1 cellular context compared by ENCODE assay signal in the genomic region with DNA sequence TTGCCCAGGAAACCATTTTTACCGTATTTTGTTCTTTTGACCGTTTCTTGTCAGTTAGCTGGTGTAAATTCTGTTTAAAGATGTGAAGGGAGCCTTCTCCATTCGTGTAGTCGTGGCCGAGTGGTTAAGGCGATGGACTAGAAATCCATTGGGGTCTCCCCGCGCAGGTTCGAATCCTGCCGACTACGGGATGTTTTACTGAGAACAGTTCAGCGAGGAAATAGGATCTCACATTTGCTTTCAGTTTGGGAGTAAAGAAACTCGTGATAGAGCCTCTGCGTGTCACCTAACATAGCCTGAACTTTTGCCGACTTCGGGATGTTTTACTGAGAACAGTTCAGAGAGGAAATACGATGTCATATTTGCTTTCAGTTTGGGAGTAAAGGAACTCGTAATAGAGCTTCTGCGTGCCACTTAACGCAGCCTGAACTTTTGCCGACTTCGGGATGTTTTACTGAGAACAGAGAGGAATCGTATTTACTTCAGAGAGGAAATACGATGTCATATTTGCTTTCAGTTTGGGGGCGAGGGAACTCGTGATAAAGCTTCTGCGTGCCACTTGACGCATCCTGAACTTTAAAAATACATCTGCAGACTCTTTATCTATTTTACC.
A peak's percentile ranks its signal among the peaks of the same experiment; 100 is the strongest.
TF ChIP-seq lines count a peak whose summit lies in the region.

No MANE protein-coding gene starts in this region.

TF ChIP-seq in HepG2, 621 proteins besides CTCF, POLR2A, EP300 and RAD21 (continued from another document and continues in another):
- TF ChIP-seq HHEX (CRISPR knock-in tag; IDR thresholded peaks at IDR 0.05) (peak; percentile 28; the same call in 1 of the 2 replicates), JDP2 (CRISPR knock-in tag; IDR thresholded peaks at IDR 0.05; ENCODE audit: borderline replicate concordance) (no peak), ZNF430 (CRISPR knock-in tag; IDR thresholded peaks at IDR 0.05) (peak; percentile 59; the same call in 1 of the 2 replicates), ZNF782 (CRISPR knock-in tag; IDR thresholded peaks at IDR 0.05; ENCODE audit: borderline replicate concordance) (0 out of 2 replicates have a peak, but pooled peaks have one; percentile 0), HOXA3 (CRISPR knock-in tag; IDR thresholded peaks at IDR 0.05) (peak; percentile 57), YY1 (IDR thresholded peaks at IDR 0.05; ENCODE audit: insufficient read depth, insufficient replicate concordance, low read depth, low read length) (peak; percentile 64), EHMT2 (IDR thresholded peaks at IDR 0.05; ENCODE audit: borderline replicate concordance, low read depth, low read length) (peak; percentile 23; the same call in 1 of the 2 replicates), ZNF33B (CRISPR knock-in tag; IDR thresholded peaks at IDR 0.05) (no peak), HNF4A (CRISPR knock-in tag; IDR thresholded peaks at IDR 0.05) (peak; percentile 13; the same call in 1 of the 2 replicates), MEIS2 (CRISPR knock-in tag; IDR thresholded peaks at IDR 0.05) (peak; percentile 42; the same call in 1 of the 2 replicates), MIER3 (CRISPR knock-in tag; IDR thresholded peaks at IDR 0.05; ENCODE audit: borderline replicate concordance) (peak; percentile 71; the same call in 1 of the 2 replicates), GFI1 (CRISPR knock-in tag; IDR thresholded peaks at IDR 0.05; ENCODE audit: borderline replicate concordance) (0 out of 2 replicates have a peak, but pooled peaks have one; percentile 25), TEAD3 (CRISPR knock-in tag; optimal IDR thresholded peaks at IDR 0.05; ENCODE audit: borderline replicate concordance) (peak; percentile 23), PHF8 (CRISPR knock-in tag; IDR thresholded peaks at IDR 0.05) (peak; percentile 35; the same call in 1 of the 2 replicates), CBX5 (CRISPR knock-in tag; IDR thresholded peaks at IDR 0.05; ENCODE audit: borderline replicate concordance) (peak; percentile 71; the same call in 1 of the 2 replicates), TGIF2 (CRISPR knock-in tag; IDR thresholded peaks at IDR 0.05) (0 out of 2 replicates have a peak, but pooled peaks have one; percentile 63), ZSCAN9 (CRISPR knock-in tag; IDR thresholded peaks at IDR 0.05; ENCODE audit: borderline replicate concordance) (peak; percentile 83), ZNF20 (CRISPR knock-in tag; IDR thresholded peaks at IDR 0.05) (no peak), MXI1 (IDR thresholded peaks at IDR 0.05; ENCODE audit: borderline replicate concordance, low read depth, low read length) (0 out of 3 replicates have a peak, but pooled peaks have one; percentile 30), ZNF230 (CRISPR knock-in tag; IDR thresholded peaks at IDR 0.05) (peak; percentile 3; the same call in 1 of the 2 replicates), ZNF124 (CRISPR knock-in tag; IDR thresholded peaks at IDR 0.05) (peak; percentile 92), SSRP1 (CRISPR knock-in tag; IDR thresholded peaks at IDR 0.05) (peak; percentile 97), DMAP1 (CRISPR knock-in tag; IDR thresholded peaks at IDR 0.05) (0 out of 2 replicates have a peak, but pooled peaks have one; percentile 23), ZNF749 (CRISPR knock-in tag; IDR thresholded peaks at IDR 0.05; ENCODE audit: borderline replicate concordance) (no peak), MIXL1 (CRISPR knock-in tag; IDR thresholded peaks at IDR 0.05) (peak; percentile 45; the same call in 1 of the 2 replicates), SNRNP70 (IDR thresholded peaks at IDR 0.05; ENCODE audit: low read depth, low read length) (no peak), SKI (IDR thresholded peaks at IDR 0.05; ENCODE audit: partially characterized antibody) (peak; percentile 27), SAP130 (CRISPR knock-in tag; IDR thresholded peaks at IDR 0.05; ENCODE audit: low read depth) (peak; percentile 75), ZKSCAN8 (CRISPR knock-in tag; IDR thresholded peaks at IDR 0.05; ENCODE audit: borderline replicate concordance) (peak; percentile 83), ZSCAN29 (CRISPR knock-in tag; conservative IDR thresholded peaks at IDR 0.05) (0 out of 2 replicates have a peak, but pooled peaks have one; percentile 69), TSC22D2 (CRISPR knock-in tag; IDR thresholded peaks at IDR 0.05; ENCODE audit: borderline replicate concordance) (peak; percentile 59; the same call in 1 of the 2 replicates), ZNF3 (CRISPR knock-in tag; IDR thresholded peaks at IDR 0.05) (peak; percentile 55; the same call in 1 of the 2 replicates), ZMYM2 (CRISPR knock-in tag; IDR thresholded peaks at IDR 0.05) (peak; percentile 75; the same call in 1 of the 2 replicates), RXRA (CRISPR knock-in tag; IDR thresholded peaks at IDR 0.05) (no peak; the same call in 1 of the 2 replicates)
- TF ChIP-seq, protein P1, sequence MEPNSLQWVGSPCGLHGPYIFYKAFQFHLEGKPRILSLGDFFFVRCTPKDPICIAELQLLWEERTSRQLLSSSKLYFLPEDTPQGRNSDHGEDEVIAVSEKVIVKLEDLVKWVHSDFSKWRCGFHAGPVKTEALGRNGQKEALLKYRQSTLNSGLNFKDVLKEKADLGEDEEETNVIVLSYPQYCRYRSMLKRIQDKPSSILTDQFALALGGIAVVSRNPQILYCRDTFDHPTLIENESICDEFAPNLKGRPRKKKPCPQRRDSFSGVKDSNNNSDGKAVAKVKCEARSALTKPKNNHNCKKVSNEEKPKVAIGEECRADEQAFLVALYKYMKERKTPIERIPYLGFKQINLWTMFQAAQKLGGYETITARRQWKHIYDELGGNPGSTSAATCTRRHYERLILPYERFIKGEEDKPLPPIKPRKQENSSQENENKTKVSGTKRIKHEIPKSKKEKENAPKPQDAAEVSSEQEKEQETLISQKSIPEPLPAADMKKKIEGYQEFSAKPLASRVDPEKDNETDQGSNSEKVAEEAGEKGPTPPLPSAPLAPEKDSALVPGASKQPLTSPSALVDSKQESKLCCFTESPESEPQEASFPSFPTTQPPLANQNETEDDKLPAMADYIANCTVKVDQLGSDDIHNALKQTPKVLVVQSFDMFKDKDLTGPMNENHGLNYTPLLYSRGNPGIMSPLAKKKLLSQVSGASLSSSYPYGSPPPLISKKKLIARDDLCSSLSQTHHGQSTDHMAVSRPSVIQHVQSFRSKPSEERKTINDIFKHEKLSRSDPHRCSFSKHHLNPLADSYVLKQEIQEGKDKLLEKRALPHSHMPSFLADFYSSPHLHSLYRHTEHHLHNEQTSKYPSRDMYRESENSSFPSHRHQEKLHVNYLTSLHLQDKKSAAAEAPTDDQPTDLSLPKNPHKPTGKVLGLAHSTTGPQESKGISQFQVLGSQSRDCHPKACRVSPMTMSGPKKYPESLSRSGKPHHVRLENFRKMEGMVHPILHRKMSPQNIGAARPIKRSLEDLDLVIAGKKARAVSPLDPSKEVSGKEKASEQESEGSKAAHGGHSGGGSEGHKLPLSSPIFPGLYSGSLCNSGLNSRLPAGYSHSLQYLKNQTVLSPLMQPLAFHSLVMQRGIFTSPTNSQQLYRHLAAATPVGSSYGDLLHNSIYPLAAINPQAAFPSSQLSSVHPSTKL (CRISPR knock-in tag; IDR thresholded peaks at IDR 0.05), result peak; percentile 66
- TF ChIP-seq, protein P2, sequence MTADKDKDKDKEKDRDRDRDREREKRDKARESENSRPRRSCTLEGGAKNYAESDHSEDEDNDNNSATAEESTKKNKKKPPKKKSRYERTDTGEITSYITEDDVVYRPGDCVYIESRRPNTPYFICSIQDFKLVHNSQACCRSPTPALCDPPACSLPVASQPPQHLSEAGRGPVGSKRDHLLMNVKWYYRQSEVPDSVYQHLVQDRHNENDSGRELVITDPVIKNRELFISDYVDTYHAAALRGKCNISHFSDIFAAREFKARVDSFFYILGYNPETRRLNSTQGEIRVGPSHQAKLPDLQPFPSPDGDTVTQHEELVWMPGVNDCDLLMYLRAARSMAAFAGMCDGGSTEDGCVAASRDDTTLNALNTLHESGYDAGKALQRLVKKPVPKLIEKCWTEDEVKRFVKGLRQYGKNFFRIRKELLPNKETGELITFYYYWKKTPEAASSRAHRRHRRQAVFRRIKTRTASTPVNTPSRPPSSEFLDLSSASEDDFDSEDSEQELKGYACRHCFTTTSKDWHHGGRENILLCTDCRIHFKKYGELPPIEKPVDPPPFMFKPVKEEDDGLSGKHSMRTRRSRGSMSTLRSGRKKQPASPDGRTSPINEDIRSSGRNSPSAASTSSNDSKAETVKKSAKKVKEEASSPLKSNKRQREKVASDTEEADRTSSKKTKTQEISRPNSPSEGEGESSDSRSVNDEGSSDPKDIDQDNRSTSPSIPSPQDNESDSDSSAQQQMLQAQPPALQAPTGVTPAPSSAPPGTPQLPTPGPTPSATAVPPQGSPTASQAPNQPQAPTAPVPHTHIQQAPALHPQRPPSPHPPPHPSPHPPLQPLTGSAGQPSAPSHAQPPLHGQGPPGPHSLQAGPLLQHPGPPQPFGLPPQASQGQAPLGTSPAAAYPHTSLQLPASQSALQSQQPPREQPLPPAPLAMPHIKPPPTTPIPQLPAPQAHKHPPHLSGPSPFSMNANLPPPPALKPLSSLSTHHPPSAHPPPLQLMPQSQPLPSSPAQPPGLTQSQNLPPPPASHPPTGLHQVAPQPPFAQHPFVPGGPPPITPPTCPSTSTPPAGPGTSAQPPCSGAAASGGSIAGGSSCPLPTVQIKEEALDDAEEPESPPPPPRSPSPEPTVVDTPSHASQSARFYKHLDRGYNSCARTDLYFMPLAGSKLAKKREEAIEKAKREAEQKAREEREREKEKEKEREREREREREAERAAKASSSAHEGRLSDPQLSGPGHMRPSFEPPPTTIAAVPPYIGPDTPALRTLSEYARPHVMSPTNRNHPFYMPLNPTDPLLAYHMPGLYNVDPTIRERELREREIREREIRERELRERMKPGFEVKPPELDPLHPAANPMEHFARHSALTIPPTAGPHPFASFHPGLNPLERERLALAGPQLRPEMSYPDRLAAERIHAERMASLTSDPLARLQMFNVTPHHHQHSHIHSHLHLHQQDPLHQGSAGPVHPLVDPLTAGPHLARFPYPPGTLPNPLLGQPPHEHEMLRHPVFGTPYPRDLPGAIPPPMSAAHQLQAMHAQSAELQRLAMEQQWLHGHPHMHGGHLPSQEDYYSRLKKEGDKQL (CRISPR knock-in tag; IDR thresholded peaks at IDR 0.05; ENCODE audit: low read depth), result peak; percentile 67; the same call in 1 of the 2 replicates
- TF ChIP-seq, protein P3, sequence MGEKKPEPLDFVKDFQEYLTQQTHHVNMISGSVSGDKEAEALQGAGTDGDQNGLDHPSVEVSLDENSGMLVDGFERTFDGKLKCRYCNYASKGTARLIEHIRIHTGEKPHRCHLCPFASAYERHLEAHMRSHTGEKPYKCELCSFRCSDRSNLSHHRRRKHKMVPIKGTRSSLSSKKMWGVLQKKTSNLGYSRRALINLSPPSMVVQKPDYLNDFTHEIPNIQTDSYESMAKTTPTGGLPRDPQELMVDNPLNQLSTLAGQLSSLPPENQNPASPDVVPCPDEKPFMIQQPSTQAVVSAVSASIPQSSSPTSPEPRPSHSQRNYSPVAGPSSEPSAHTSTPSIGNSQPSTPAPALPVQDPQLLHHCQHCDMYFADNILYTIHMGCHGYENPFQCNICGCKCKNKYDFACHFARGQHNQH (CRISPR knock-in tag; IDR thresholded peaks at IDR 0.05), result peak; percentile 75; the same call in 1 of the 2 replicates
- TF ChIP-seq, protein P4, sequence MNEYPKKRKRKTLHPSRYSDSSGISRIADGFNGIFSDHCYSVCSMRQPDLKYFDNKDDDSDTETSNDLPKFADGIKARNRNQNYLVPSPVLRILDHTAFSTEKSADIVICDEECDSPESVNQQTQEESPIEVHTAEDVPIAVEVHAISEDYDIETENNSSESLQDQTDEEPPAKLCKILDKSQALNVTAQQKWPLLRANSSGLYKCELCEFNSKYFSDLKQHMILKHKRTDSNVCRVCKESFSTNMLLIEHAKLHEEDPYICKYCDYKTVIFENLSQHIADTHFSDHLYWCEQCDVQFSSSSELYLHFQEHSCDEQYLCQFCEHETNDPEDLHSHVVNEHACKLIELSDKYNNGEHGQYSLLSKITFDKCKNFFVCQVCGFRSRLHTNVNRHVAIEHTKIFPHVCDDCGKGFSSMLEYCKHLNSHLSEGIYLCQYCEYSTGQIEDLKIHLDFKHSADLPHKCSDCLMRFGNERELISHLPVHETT (CRISPR knock-in tag; conservative IDR thresholded peaks at IDR 0.05), result no peak
- TF ChIP-seq, protein P5, sequence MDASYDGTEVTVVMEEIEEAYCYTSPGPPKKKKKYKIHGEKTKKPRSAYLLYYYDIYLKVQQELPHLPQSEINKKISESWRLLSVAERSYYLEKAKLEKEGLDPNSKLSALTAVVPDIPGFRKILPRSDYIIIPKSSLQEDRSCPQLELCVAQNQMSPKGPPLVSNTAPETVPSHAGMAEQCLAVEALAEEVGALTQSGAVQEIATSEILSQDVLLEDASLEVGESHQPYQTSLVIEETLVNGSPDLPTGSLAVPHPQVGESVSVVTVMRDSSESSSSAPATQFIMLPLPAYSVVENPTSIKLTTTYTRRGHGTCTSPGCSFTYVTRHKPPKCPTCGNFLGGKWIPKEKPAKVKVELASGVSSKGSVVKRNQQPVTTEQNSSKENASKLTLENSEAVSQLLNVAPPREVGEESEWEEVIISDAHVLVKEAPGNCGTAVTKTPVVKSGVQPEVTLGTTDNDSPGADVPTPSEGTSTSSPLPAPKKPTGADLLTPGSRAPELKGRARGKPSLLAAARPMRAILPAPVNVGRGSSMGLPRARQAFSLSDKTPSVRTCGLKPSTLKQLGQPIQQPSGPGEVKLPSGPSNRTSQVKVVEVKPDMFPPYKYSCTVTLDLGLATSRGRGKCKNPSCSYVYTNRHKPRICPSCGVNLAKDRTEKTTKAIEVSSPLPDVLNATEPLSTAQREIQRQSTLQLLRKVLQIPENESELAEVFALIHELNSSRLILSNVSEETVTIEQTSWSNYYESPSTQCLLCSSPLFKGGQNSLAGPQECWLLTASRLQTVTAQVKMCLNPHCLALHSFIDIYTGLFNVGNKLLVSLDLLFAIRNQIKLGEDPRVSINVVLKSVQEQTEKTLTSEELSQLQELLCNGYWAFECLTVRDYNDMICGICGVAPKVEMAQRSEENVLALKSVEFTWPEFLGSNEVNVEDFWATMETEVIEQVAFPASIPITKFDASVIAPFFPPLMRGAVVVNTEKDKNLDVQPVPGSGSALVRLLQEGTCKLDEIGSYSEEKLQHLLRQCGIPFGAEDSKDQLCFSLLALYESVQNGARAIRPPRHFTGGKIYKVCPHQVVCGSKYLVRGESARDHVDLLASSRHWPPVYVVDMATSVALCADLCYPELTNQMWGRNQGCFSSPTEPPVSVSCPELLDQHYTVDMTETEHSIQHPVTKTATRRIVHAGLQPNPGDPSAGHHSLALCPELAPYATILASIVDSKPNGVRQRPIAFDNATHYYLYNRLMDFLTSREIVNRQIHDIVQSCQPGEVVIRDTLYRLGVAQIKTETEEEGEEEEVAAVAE (CRISPR knock-in tag; IDR thresholded peaks at IDR 0.05; ENCODE audit: borderline replicate concordance), result peak; percentile 69; the same call in 1 of the 2 replicates
- TF ChIP-seq, protein P6, sequence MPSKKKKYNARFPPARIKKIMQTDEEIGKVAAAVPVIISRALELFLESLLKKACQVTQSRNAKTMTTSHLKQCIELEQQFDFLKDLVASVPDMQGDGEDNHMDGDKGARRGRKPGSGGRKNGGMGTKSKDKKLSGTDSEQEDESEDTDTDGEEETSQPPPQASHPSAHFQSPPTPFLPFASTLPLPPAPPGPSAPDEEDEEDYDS (CRISPR knock-in tag; IDR thresholded peaks at IDR 0.05), result peak; percentile 55
- TF ChIP-seq, protein P7, sequence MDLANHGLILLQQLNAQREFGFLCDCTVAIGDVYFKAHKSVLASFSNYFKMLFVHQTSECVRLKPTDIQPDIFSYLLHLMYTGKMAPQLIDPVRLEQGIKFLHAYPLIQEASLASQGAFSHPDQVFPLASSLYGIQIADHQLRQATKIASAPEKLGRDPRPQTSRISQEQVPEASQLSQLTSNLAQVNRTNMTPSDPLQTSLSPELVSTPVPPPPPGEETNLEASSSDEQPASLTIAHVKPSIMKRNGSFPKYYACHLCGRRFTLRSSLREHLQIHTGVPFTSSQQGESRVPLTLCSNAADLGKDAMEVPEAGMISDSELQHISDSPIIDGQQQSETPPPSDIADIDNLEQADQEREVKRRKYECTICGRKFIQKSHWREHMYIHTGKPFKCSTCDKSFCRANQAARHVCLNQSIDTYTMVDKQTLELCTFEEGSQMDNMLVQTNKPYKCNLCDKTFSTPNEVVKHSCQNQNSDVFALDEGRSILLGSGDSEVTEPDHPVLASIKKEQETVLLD (CRISPR knock-in tag; IDR thresholded peaks at IDR 0.05; ENCODE audit: low read depth), result no peak
